ENCODE assay signal across 2 cellular contexts in the genomic region with DNA sequence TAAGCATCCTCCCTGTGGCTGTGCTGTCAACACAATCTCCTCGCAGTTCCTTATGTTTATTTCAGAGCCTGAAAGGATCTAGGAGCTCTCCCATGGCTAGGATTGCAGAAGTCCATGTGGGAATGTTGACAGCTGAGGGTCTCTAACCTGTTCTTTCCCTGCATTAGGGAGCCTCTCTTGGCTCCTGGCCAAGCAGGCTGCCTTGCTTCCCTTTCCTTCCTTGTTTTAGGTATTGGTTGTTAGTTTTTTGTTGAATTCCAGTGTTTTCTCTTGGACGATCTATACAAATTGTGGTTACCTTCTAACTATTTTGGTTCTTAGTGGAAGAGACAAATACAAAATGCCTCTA.
TF ChIP-seq lines count a peak whose summit lies in the region.

No MANE protein-coding gene starts in this region.

TF ChIP-seq in GM23338, 12 proteins besides CTCF, POLR2A, EP300 and RAD21:
- TF ChIP-seq, protein P1, sequence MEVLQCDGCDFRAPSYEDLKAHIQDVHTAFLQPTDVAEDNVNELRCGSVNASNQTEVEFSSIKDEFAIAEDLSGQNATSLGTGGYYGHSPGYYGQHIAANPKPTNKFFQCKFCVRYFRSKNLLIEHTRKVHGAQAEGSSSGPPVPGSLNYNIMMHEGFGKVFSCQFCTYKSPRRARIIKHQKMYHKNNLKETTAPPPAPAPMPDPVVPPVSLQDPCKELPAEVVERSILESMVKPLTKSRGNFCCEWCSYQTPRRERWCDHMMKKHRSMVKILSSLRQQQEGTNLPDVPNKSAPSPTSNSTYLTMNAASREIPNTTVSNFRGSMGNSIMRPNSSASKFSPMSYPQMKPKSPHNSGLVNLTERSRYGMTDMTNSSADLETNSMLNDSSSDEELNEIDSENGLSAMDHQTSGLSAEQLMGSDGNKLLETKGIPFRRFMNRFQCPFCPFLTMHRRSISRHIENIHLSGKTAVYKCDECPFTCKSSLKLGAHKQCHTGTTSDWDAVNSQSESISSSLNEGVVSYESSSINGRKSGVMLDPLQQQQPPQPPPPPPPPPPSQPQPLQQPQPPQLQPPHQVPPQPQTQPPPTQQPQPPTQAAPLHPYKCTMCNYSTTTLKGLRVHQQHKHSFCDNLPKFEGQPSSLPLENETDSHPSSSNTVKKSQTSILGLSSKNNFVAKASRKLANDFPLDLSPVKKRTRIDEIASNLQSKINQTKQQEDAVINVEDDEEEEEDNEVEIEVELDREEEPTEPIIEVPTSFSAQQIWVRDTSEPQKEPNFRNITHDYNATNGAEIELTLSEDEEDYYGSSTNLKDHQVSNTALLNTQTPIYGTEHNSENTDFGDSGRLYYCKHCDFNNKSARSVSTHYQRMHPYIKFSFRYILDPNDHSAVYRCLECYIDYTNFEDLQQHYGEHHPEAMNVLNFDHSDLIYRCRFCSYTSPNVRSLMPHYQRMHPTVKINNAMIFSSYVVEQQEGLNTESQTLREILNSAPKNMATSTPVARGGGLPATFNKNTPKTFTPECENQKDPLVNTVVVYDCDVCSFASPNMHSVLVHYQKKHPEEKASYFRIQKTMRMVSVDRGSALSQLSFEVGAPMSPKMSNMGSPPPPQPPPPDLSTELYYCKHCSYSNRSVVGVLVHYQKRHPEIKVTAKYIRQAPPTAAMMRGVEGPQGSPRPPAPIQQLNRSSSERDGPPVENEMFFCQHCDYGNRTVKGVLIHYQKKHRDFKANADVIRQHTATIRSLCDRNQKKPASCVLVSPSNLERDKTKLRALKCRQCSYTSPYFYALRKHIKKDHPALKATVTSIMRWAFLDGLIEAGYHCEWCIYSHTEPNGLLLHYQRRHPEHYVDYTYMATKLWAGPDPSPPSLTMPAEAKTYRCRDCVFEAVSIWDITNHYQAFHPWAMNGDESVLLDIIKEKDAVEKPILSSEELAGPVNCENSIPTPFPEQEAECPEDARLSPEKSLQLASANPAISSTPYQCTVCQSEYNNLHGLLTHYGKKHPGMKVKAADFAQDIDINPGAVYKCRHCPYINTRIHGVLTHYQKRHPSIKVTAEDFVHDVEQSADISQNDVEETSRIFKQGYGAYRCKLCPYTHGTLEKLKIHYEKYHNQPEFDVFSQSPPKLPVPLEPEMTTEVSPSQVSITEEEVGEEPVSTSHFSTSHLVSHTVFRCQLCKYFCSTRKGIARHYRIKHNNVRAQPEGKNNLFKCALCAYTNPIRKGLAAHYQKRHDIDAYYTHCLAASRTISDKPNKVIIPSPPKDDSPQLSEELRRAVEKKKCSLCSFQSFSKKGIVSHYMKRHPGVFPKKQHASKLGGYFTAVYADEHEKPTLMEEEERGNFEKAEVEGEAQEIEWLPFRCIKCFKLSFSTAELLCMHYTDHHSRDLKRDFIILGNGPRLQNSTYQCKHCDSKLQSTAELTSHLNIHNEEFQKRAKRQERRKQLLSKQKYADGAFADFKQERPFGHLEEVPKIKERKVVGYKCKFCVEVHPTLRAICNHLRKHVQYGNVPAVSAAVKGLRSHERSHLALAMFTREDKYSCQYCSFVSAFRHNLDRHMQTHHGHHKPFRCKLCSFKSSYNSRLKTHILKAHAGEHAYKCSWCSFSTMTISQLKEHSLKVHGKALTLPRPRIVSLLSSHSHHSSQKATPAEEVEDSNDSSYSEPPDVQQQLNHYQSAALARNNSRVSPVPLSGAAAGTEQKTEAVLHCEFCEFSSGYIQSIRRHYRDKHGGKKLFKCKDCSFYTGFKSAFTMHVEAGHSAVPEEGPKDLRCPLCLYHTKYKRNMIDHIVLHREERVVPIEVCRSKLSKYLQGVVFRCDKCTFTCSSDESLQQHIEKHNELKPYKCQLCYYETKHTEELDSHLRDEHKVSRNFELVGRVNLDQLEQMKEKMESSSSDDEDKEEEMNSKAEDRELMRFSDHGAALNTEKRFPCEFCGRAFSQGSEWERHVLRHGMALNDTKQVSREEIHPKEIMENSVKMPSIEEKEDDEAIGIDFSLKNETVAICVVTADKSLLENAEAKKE (CRISPR knock-in tag; IDR thresholded peaks at IDR 0.05) = no peak
- no peak for TF ChIP-seq ZNF331 (CRISPR knock-in tag; IDR thresholded peaks at IDR 0.05; ENCODE audit: low read depth)
- TF ChIP-seq ZNF114 (CRISPR knock-in tag; IDR thresholded peaks at IDR 0.05) = no peak
TF ChIP-seq in GM23338: peak in this region for 0.

TF ChIP-seq in K562, 482 proteins besides CTCF, POLR2A, EP300 and RAD21 (continued from another document):
- TF ChIP-seq ZNF707 (CRISPR knock-in tag; conservative IDR thresholded peaks at IDR 0.05) (no peak), XRCC5 (IDR thresholded peaks at IDR 0.05; ENCODE audit: low read depth, low read length) (no peak)
- TF ChIP-seq, protein P2, sequence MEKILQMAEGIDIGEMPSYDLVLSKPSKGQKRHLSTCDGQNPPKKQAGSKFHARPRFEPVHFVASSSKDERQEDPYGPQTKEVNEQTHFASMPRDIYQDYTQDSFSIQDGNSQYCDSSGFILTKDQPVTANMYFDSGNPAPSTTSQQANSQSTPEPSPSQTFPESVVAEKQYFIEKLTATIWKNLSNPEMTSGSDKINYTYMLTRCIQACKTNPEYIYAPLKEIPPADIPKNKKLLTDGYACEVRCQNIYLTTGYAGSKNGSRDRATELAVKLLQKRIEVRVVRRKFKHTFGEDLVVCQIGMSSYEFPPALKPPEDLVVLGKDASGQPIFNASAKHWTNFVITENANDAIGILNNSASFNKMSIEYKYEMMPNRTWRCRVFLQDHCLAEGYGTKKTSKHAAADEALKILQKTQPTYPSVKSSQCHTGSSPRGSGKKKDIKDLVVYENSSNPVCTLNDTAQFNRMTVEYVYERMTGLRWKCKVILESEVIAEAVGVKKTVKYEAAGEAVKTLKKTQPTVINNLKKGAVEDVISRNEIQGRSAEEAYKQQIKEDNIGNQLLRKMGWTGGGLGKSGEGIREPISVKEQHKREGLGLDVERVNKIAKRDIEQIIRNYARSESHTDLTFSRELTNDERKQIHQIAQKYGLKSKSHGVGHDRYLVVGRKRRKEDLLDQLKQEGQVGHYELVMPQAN (IDR thresholded peaks at IDR 0.05; ENCODE audit: borderline replicate concordance) = no peak
- TF ChIP-seq, protein P3, sequence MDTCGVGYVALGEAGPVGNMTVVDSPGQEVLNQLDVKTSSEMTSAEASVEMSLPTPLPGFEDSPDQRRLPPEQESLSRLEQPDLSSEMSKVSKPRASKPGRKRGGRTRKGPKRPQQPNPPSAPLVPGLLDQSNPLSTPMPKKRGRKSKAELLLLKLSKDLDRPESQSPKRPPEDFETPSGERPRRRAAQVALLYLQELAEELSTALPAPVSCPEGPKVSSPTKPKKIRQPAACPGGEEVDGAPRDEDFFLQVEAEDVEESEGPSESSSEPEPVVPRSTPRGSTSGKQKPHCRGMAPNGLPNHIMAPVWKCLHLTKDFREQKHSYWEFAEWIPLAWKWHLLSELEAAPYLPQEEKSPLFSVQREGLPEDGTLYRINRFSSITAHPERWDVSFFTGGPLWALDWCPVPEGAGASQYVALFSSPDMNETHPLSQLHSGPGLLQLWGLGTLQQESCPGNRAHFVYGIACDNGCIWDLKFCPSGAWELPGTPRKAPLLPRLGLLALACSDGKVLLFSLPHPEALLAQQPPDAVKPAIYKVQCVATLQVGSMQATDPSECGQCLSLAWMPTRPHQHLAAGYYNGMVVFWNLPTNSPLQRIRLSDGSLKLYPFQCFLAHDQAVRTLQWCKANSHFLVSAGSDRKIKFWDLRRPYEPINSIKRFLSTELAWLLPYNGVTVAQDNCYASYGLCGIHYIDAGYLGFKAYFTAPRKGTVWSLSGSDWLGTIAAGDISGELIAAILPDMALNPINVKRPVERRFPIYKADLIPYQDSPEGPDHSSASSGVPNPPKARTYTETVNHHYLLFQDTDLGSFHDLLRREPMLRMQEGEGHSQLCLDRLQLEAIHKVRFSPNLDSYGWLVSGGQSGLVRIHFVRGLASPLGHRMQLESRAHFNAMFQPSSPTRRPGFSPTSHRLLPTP (IDR thresholded peaks at IDR 0.05; ENCODE audit: borderline replicate concordance, extremely low read depth, insufficient read length) = no peak
